27 cellular contexts compared by ENCODE assay signal in the genomic region with DNA sequence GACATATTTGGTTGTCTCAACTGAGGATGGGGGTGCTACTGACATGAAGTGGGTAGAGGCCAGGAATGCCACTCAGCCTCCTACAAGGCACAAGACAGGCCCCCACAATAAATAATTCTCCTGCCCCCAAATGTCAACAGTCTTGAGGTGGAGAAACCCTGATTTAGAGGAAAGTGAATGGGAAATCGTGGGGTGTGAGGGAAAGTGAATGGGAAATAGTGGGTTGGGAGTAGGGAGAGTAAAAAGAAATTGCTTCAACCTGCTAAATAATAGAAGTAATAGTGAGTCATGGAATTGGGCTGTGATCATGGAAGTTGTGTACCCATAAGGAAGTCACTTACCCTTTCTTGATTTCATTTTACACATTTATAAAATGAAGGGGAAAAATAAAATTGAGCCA. TPM values are rescaled to one million over a fixed set of nuclear protein-coding genes. Genes with fewer than 3 reads are reported as not detected.
"Had no signal": no experiment of that assay in that cellular context is flagged by ENCODE, and none has a peak within 500 bp of the region (broad histone marks: within the 10 kb centered on the region; RNA-seq: fewer than 3 reads in every experiment).

No MANE protein-coding gene starts in this region.

- H3K27me3 ChIP-seq: stomach, suprapubic skin, testis, thyroid gland, tibial artery, tibial nerve, transverse colon, upper lobe of left lung, upper lobe of right lung, uterus, vagina had no signal

- H3K9me3 ChIP-seq: stomach, suprapubic skin, testis, thoracic aorta, thyroid gland, tibial artery, tibial nerve, transverse colon, upper lobe of left lung, upper lobe of right lung, uterus, vagina had no signal

- H3K4me1 ChIP-seq: stomach, suprapubic skin, testis, thyroid gland, tibial artery, tibial nerve, transverse colon, upper lobe of left lung, uterus, vagina had no signal

- DNase-seq: stimulated activated CD4-positive, alpha-beta T cell treated with anti-CD3 and anti-CD28 coated beads, Interleukin-2, amount 100 ng/mL, for 48 hours; stimulated activated CD4-positive, alpha-beta T cell treated with anti-CD3 and anti-CD28 coated beads, Interleukin-4, amount 100 ng/mL, for 1 hour; stimulated activated CD4-positive, alpha-beta T cell treated with anti-CD3 and anti-CD28 coated beads, Interleukin-4, amount 100 ng/mL, for 24 hours; stimulated activated CD4-positive, alpha-beta T cell treated with anti-CD3 and anti-CD28 coated beads, Interleukin-4, amount 100 ng/mL, for 4 hours; stimulated activated CD8-positive, alpha-beta memory T cell treated with anti-CD3 and anti-CD28 coated beads, Interleukin-4, amount 100 ng/mL, for 48 hours; stimulated activated naive B cell treated with anti-CD40 and anti-IgM and Interleukin-4, amounts not matched to agents 10 μg/mL and 1 μg/mL and 100 μg/mL, for 72 hours; stimulated activated naive CD4-positive, alpha-beta T cell; stimulated activated naive CD4-positive, alpha-beta T cell treated with Interleukin-2 at 50 U/mL for 16 hours; stimulated activated naive CD8-positive, alpha-beta T cell treated with anti-CD3 and anti-CD28 coated beads, Interleukin-15, amount 100 ng/mL, for 72 hours; stimulated activated naive CD8-positive, alpha-beta T cell treated with anti-CD3 and anti-CD28 coated beads, Interleukin-15, Interleukin-2, amounts not matched to agents 100 U/mL and 50 U/mL, for 24 hours; stomach; substantia nigra; testis; thyroid gland; tibial artery; transverse colon; trophoblast cell; upper lobe of left lung; upper lobe of right lung; uterus had no signal

- H3K4me3 ChIP-seq: stomach, suprapubic skin, testis, thoracic aorta, thyroid gland, tibial artery, tibial nerve, transverse colon, upper lobe of left lung, upper lobe of right lung, uterus, vagina had no signal

- H3K27ac ChIP-seq: stomach, suprapubic skin, testis, thoracic aorta, thyroid gland, tibial artery, tibial nerve, transverse colon, upper lobe of left lung, upper lobe of right lung, uterus, vagina had no signal

- H3K36me3 ChIP-seq: stomach, suprapubic skin, thoracic aorta, thyroid gland, tibial artery, tibial nerve, transverse colon, upper lobe of left lung, upper lobe of right lung, uterus, vagina had no signal

- ATAC-seq: stimulated activated effector memory CD8-positive, alpha-beta T cell treated with anti-CD3 and anti-CD28 coated beads, Interleukin-12 subunit alpha, Interleukin-12 subunit beta, amount 100 ng/mL, for 72 hours; stimulated activated memory B cell treated with anti-CD40 and anti-IgM and Interleukin-4, amounts not matched to agents 10 μg/mL and 1 μg/mL and 100 μg/mL, for 72 hours; stimulated activated naive B cell treated with anti-CD40 and anti-IgM and Interleukin-4, amounts not matched to agents 10 μg/mL and 1 μg/mL and 100 μg/mL, for 72 hours; stimulated activated naive CD8-positive, alpha-beta T cell treated with anti-CD3 and anti-CD28 coated beads, Interleukin-15, amount 100 ng/mL, for 72 hours; stimulated activated naive CD8-positive, alpha-beta T cell treated with anti-CD3 and anti-CD28 coated beads, Interleukin-15, Interleukin-2, amounts not matched to agents 100 U/mL and 50 U/mL, for 24 hours; upper lobe of right lung had no signal

RNA-seq across cellular contexts. Expression of gene TMEM233, which starts 16.7 kb away (rescaled TPM):
- total RNA-seq: temporal lobe had no signal
